ENCODE assay signal across 8 cellular contexts in genomic region chr7:123747620-123748141, GRCh38. TPM values are rescaled to one million over a fixed set of nuclear protein-coding genes. Genes with fewer than 3 reads are reported as not detected.
DNase-seq lines count a peak whose midpoint lies in the region; ATAC-seq, FAIRE-seq and TF ChIP-seq lines count a peak whose summit lies in the region.

No MANE protein-coding gene starts in this region.

- peak; percentile 94 for DNase-seq in DMS 273 (lab: John Stamatoyannopoulos, UW; ENCODE audit: unreplicated experiment)
- DNase-seq in HuH-7.5 (ENCODE audit: low spot score), result peak; percentile 84
- DNase-seq in RPMI7951 (ENCODE audit: low read depth), result peak; percentile 86
- DNase-seq in left ventricle myocardium inferior, result peak; percentile 38
- DNase-seq in pancreas, result peak; percentile 62 to 83 (median 70)
- no peak for DNase-seq in superior temporal gyrus (ENCODE audit: extremely low spot score)

- peak overlapping the region; percentile 89 for H3K4me3 ChIP-seq in left ventricle myocardium inferior
- H3K4me3 ChIP-seq in pancreas, result peak overlapping the region; percentile 76 to 94 (median 85)

- TF ChIP-seq CTCF in left ventricle myocardium inferior (IDR thresholded peaks at IDR 0.05; ENCODE audit: borderline replicate concordance), result no peak
- TF ChIP-seq CTCF in pancreas (IDR thresholded peaks at IDR 0.05), result no peak

- ATAC-seq in pancreas, result peak; percentile 46 to 76 (median 67)
- ATAC-seq in GM21576 (IDR thresholded peaks at IDR 0.05; ENCODE audit: unreplicated experiment), result no peak

- intact Hi-C loops in left ventricle myocardium inferior (cut with micrococcal nuclease), result no loop called here
- intact Hi-C loops in pancreas (cut with DNase I), result loop anchor here in 1 of 3 donors (10.0 kb wide), 1 partner anchor 53 kb away; no protein-coding TSS in a partner anchor

- H3K9me3 ChIP-seq in left ventricle myocardium inferior (replicated peaks) (no peaks in the 10 kb centered on the region), pancreas (no peaks in the 10 kb centered on the region)

- peak overlapping the region; percentile 96 for H3K27ac ChIP-seq in angular gyrus (ENCODE audit: low read depth, low read length)
- H3K27ac ChIP-seq in left ventricle myocardium inferior (replicated peaks), result peak overlapping the region; percentile 98
- peak overlapping the region; percentile 94 to 99 (median 97) for H3K27ac ChIP-seq in pancreas

- no peak for FAIRE-seq in pancreas (lab: Jason Lieb, UNC)

- H3K36me3 ChIP-seq in left ventricle myocardium inferior (no peaks in the 10 kb centered on the region), pancreas (no peaks in the 10 kb centered on the region)

- H3K4me1 ChIP-seq in left ventricle myocardium inferior (peaks cover 96% of the 10 kb centered on the region), pancreas (peaks cover 22 to 66% (median 47%) of the 10 kb centered on the region in 3 donors)

- no peaks in the 10 kb centered on the region for H3K27me3 ChIP-seq in left ventricle myocardium inferior (ENCODE audit: low read depth)
- no peaks in the 10 kb centered on the region for H3K27me3 ChIP-seq in pancreas

- WGBS in pancreas, 2 donors, result 0% methylated on average over 12 of the region's 12 CpGs

RNA-seq across cellular contexts. Expression of gene WASL, which starts 1.1 kb away (rescaled TPM):
- total RNA-seq in RPMI7951 (2014; rRNA removed; shearing (Covaris generic)), result 18.3 and 25.8 TPM in 2 replicates
- total RNA-seq in left ventricle myocardium inferior (27.5 TPM), pancreas (10 to 100 TPM; 13.2 to 27.3 (median 18.0) TPM)
- 10 to 100 TPM in 1 of 2 donors, 1 to 10 TPM in 1; 8.2 to 14.9 TPM for polyA plus RNA-seq in pancreas
